Comparison of ENCODE assay signal across 15 cellular contexts in genomic region chr15:69735126-69735525, GRCh38.
DNase-seq lines count a peak whose midpoint lies in the region; ATAC-seq and TF ChIP-seq lines count a peak whose summit lies in the region.
"Had no signal": no experiment of that assay in that cellular context is flagged by ENCODE, and none has a peak within 500 bp of the region (broad histone marks: within the 10 kb centered on the region; RNA-seq: fewer than 3 reads in every experiment).

No MANE protein-coding gene starts in this region.

- in situ Hi-C loops in astrocyte of the spinal cord (cut with HindIII; ENCODE audit: low sequenced_read_pairs) = no loop called here

- H3K27me3 ChIP-seq in GM23338 (ENCODE audit: insufficient read depth) = no peaks in the 10 kb centered on the region

- H4K20me1 ChIP-seq in GM23338 (replicated peaks; ENCODE audit: insufficient read depth) = no peaks in the 10 kb centered on the region

- no peak overlapping the region for H3K4me3 Mint-ChIP-seq in GM23338
- H3K4me3 Mint-ChIP-seq: activated naive CD8-positive, alpha-beta T cell treated with anti-CD3 and anti-CD28 coated beads, Interleukin-2, amount 50 U/mL, for 24 hours; CD4-positive, CD25-positive, alpha-beta regulatory T cell had no signal

- peak overlapping the region; percentile 89 for H2AFZ ChIP-seq in GM23338

- H3K4me3 ChIP-seq in GM23338 (no peak overlapping the region), astrocyte of the spinal cord (ENCODE audit: low read depth, low read length) (no peak overlapping the region)
- H3K4me3 ChIP-seq: heart left ventricle, prostate gland had no signal

- TF ChIP-seq CTCF in GM23338 (conservative IDR thresholded peaks at IDR 0.05; ENCODE audit: low read depth in 2 of 2) (no peak), astrocyte of the spinal cord (IDR thresholded peaks at IDR 0.05; ENCODE audit: low read depth, low read length) (no peak)

- H3K27me3 Mint-ChIP-seq in GM23338 (ENCODE audit: insufficient read depth, low read depth, poor library complexity) = peaks cover 5% of the 10 kb centered on the region

- 0 out of 2 replicates have a peak overlapping the region, but pooled peaks have one; percentile 43 for H3K4me2 ChIP-seq in GM23338

- H3K27ac Mint-ChIP-seq in GM23338 = peak overlapping the region; percentile 74; the same call in 1 of the 2 replicates
- H3K27ac Mint-ChIP-seq: activated naive CD8-positive, alpha-beta T cell treated with anti-CD3 and anti-CD28 coated beads, Interleukin-2, amount 50 U/mL, for 24 hours; CD4-positive, CD25-positive, alpha-beta regulatory T cell had no signal

- no peaks in the 10 kb centered on the region for H3K79me2 ChIP-seq in GM23338 (replicated peaks; ENCODE audit: insufficient read depth)

- ATAC-seq in GM23338 (peak; percentile 53), HG03159 (IDR thresholded peaks at IDR 0.05; ENCODE audit: unreplicated experiment) (no peak)
- ATAC-seq: activated naive CD8-positive, alpha-beta T cell treated with anti-CD3 and anti-CD28 coated beads, Interleukin-2, amount 50 U/mL, for 24 hours; heart left ventricle had no signal

- H3K9me3 Mint-ChIP-seq in GM23338 = peaks cover 7% of the 10 kb centered on the region
- H3K9me3 Mint-ChIP-seq: activated naive CD8-positive, alpha-beta T cell treated with anti-CD3 and anti-CD28 coated beads, Interleukin-2, amount 50 U/mL, for 24 hours had no signal

- H3K36me3 ChIP-seq in GM23338 (ENCODE audit: insufficient read depth) = no peaks in the 10 kb centered on the region
- H3K36me3 ChIP-seq: heart left ventricle, prostate gland had no signal

- peaks cover 25% of the 10 kb centered on the region for H3K4me1 Mint-ChIP-seq in GM23338
- H3K4me1 Mint-ChIP-seq: activated naive CD8-positive, alpha-beta T cell treated with anti-CD3 and anti-CD28 coated beads, Interleukin-2, amount 50 U/mL, for 24 hours had no signal

- no peak overlapping the region for H3K27ac ChIP-seq in GM23338 (ENCODE audit: low read depth)
- H3K27ac ChIP-seq: heart left ventricle, prostate gland had no signal

- peak; percentile 50 for DNase-seq in GM23338 (ENCODE audit: low spot score)
- peak; percentile 33 for DNase-seq in astrocyte of the spinal cord (ENCODE audit: low read depth, low spot score)
- peak; percentile 52 for DNase-seq in iPS-NIHi7 (ENCODE audit: extremely low spot score)
- peak; percentile 70 for DNase-seq in renal cortical epithelial cell (ENCODE audit: low read depth)
- no peak for DNase-seq in activated CD8-positive, alpha-beta memory T cell treated with anti-CD3 and anti-CD28 coated beads, Interleukin-2, amount 50 U/mL, for 4 hours
- DNase-seq in HUDEP-2 (lab: John Stamatoyannopoulos, UW; ENCODE audit: unreplicated experiment in 76 of 76) = no peak
- DNase-seq in RPMI8226 = no peak
- DNase-seq: activated CD4-positive, CD25-positive, alpha-beta regulatory T cell; activated naive CD8-positive, alpha-beta T cell treated with anti-CD3 and anti-CD28 coated beads, Interleukin-2, amount 50 U/mL, for 24 hours; activated T-cell treated with anti-CD3 and anti-CD28 coated beads, Interleukin-2, amount 50 U/mL, for 1 hour; CD4-positive, CD25-positive, alpha-beta regulatory T cell; heart left ventricle; NCI-H1105 had no signal

- peaks cover 19% of the 10 kb centered on the region for H3K4me1 ChIP-seq in GM23338 (ENCODE audit: insufficient read depth)
- H3K4me1 ChIP-seq: prostate gland had no signal

- no peaks in the 10 kb centered on the region for H3F3A ChIP-seq in GM23338 (replicated peaks; ENCODE audit: low read depth)

- H3K9me2 ChIP-seq in GM23338 (ENCODE audit: insufficient read depth) = no peaks in the 10 kb centered on the region

- H3K36me3 Mint-ChIP-seq in GM23338 (ENCODE audit: low read depth) = no peaks in the 10 kb centered on the region
- H3K36me3 Mint-ChIP-seq: CD4-positive, CD25-positive, alpha-beta regulatory T cell had no signal

TF ChIP-seq in GM23338, 12 proteins besides CTCF, POLR2A, EP300 and RAD21 (continues in another document):
- no peak for TF ChIP-seq EZH2 (IDR thresholded peaks at IDR 0.05; ENCODE audit: low read depth, unreplicated experiment)
- no peak for TF ChIP-seq EZH2phosphoT487 (IDR thresholded peaks at IDR 0.05; ENCODE audit: unreplicated experiment)
- no peak for TF ChIP-seq NANOG (IDR thresholded peaks at IDR 0.05; ENCODE audit: borderline replicate concordance)
- TF ChIP-seq ETS1 (IDR thresholded peaks at IDR 0.05) = no peak
- no peak for TF ChIP-seq CREB1 (CRISPR knock-in tag; IDR thresholded peaks at IDR 0.05; ENCODE audit: low read depth)
- TF ChIP-seq JUNB (IDR thresholded peaks at IDR 0.05; ENCODE audit: unreplicated experiment) = no peak
- TF ChIP-seq ZNF114 (CRISPR knock-in tag; IDR thresholded peaks at IDR 0.05) = no peak
- TF ChIP-seq POLR2AphosphoS5 (IDR thresholded peaks at IDR 0.05; ENCODE audit: low read depth) = no peak
- TF ChIP-seq, protein P1, sequence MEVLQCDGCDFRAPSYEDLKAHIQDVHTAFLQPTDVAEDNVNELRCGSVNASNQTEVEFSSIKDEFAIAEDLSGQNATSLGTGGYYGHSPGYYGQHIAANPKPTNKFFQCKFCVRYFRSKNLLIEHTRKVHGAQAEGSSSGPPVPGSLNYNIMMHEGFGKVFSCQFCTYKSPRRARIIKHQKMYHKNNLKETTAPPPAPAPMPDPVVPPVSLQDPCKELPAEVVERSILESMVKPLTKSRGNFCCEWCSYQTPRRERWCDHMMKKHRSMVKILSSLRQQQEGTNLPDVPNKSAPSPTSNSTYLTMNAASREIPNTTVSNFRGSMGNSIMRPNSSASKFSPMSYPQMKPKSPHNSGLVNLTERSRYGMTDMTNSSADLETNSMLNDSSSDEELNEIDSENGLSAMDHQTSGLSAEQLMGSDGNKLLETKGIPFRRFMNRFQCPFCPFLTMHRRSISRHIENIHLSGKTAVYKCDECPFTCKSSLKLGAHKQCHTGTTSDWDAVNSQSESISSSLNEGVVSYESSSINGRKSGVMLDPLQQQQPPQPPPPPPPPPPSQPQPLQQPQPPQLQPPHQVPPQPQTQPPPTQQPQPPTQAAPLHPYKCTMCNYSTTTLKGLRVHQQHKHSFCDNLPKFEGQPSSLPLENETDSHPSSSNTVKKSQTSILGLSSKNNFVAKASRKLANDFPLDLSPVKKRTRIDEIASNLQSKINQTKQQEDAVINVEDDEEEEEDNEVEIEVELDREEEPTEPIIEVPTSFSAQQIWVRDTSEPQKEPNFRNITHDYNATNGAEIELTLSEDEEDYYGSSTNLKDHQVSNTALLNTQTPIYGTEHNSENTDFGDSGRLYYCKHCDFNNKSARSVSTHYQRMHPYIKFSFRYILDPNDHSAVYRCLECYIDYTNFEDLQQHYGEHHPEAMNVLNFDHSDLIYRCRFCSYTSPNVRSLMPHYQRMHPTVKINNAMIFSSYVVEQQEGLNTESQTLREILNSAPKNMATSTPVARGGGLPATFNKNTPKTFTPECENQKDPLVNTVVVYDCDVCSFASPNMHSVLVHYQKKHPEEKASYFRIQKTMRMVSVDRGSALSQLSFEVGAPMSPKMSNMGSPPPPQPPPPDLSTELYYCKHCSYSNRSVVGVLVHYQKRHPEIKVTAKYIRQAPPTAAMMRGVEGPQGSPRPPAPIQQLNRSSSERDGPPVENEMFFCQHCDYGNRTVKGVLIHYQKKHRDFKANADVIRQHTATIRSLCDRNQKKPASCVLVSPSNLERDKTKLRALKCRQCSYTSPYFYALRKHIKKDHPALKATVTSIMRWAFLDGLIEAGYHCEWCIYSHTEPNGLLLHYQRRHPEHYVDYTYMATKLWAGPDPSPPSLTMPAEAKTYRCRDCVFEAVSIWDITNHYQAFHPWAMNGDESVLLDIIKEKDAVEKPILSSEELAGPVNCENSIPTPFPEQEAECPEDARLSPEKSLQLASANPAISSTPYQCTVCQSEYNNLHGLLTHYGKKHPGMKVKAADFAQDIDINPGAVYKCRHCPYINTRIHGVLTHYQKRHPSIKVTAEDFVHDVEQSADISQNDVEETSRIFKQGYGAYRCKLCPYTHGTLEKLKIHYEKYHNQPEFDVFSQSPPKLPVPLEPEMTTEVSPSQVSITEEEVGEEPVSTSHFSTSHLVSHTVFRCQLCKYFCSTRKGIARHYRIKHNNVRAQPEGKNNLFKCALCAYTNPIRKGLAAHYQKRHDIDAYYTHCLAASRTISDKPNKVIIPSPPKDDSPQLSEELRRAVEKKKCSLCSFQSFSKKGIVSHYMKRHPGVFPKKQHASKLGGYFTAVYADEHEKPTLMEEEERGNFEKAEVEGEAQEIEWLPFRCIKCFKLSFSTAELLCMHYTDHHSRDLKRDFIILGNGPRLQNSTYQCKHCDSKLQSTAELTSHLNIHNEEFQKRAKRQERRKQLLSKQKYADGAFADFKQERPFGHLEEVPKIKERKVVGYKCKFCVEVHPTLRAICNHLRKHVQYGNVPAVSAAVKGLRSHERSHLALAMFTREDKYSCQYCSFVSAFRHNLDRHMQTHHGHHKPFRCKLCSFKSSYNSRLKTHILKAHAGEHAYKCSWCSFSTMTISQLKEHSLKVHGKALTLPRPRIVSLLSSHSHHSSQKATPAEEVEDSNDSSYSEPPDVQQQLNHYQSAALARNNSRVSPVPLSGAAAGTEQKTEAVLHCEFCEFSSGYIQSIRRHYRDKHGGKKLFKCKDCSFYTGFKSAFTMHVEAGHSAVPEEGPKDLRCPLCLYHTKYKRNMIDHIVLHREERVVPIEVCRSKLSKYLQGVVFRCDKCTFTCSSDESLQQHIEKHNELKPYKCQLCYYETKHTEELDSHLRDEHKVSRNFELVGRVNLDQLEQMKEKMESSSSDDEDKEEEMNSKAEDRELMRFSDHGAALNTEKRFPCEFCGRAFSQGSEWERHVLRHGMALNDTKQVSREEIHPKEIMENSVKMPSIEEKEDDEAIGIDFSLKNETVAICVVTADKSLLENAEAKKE (CRISPR knock-in tag; IDR thresholded peaks at IDR 0.05) = no peak
- no peak for TF ChIP-seq ZNF331 (CRISPR knock-in tag; IDR thresholded peaks at IDR 0.05; ENCODE audit: low read depth)

Comparison
In these comparisons a context has a peak if more than half of its experiments do, and no peak if none do; other contexts are left out.
1. DNase-seq: peak in GM23338 (single experiment), astrocyte of the spinal cord (single experiment), iPS-NIHi7 (single experiment) and renal cortical epithelial cell (single experiment); none in activated CD8-positive, alpha-beta memory T cell treated with anti-CD3 and anti-CD28 coated beads, Interleukin-2, amount 50 U/mL, for 4 hours (single experiment), HUDEP-2 (0 of 76) and RPMI8226 (single experiment).